9 cellular contexts compared by ENCODE assay signal in the genomic region with DNA sequence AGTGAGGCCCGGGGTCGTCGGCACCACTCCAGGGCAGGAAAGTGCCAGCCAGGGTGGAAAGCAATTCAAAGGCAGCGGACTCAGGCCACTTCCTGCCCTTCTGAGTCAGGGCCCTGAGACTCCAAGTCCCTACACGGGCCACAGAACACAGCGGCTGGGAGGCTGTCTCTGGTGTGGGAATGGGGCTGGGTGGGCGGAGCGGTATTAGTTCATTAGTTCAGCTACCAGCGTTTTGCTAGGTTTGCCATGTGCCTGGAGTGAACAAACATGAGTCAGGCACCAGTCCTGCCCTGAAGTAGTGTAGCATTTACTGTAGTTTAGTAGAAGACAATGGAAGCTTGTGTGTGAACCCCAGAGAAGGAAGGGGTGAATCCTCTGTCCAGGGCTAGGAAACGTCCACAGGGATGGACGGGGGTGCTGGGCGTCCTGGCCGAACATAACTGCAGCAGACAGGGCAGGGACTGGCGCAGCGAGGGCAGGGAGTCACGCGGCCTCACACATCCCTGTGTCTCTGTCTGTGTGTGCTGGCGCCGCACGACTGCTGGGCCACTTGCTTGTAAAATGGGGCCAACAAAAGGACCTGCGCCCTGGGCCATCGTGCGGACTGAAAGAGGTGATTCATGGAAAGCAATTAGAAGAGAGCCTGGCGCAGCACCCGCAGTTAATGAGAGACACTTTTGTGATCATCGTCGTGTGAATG.
DNase-seq lines count a peak whose midpoint lies in the region; ATAC-seq and TF ChIP-seq lines count a peak whose summit lies in the region.
"Had no signal": no experiment of that assay in that cellular context is flagged by ENCODE, and none has a peak within 500 bp of the region (broad histone marks: within the 10 kb centered on the region; RNA-seq: fewer than 3 reads in every experiment).

No MANE protein-coding gene starts in this region.

- peak overlapping the region; percentile 21 for H2AK5ac ChIP-seq in neuronal stem cell (ENCODE audit: low read depth, low read length)

- no peaks in the 10 kb centered on the region for H3K9me3 ChIP-seq in neuronal stem cell (replicated peaks in 1 of 2; ENCODE audit: control insufficient read depth in 2 of 2, insufficient read depth in 1 of 2, low read depth in 1 of 2, low read length in 2 of 2)
- H3K9me3 ChIP-seq: neutrophil had no signal

- H3K18ac ChIP-seq in neuronal stem cell (ENCODE audit: low read length), result peak overlapping the region; percentile 82

- no peak overlapping the region for H3K4me2 ChIP-seq in neuronal stem cell (ENCODE audit: insufficient read depth, low read length, poor library complexity, severe bottlenecking)

- peak overlapping the region; percentile 42 for H2BK15ac ChIP-seq in neuronal stem cell (ENCODE audit: low read length)

- peak overlapping the region; percentile 82 for H3K9ac ChIP-seq in neuronal stem cell (ENCODE audit: low read depth, low read length, poor library complexity)

- H3K4me3 ChIP-seq in choroid plexus epithelial cell (ENCODE audit: low read depth, low read length) (no peak overlapping the region), neuronal stem cell (ENCODE audit: low read length in 2 of 2) (no peak overlapping the region)

- H4K8ac ChIP-seq in neuronal stem cell (ENCODE audit: low read depth, low read length), result no peak overlapping the region

- TF ChIP-seq CTCF in choroid plexus epithelial cell (conservative IDR thresholded peaks at IDR 0.05; ENCODE audit: low read depth, low read length), result no peak

- peak overlapping the region; percentile 33 for H2BK5ac ChIP-seq in neuronal stem cell (ENCODE audit: low read length)

- no peak overlapping the region for H3K4ac ChIP-seq in neuronal stem cell (ENCODE audit: low read length)

- peaks cover 12% of the 10 kb centered on the region for H3K27me3 Mint-ChIP-seq in activated naive CD8-positive, alpha-beta T cell treated with anti-CD3 and anti-CD28 coated beads for 36 hours

- H3K27me3 ChIP-seq in neuronal stem cell (ENCODE audit: control insufficient read depth in 3 of 3, insufficient read depth in 3 of 3, low read depth in 1 of 3, low read length in 3 of 3), result peaks cover 0 to 28% (median 0%) of the 10 kb centered on the region in 3 experiments

- no peak overlapping the region for H4K91ac ChIP-seq in neuronal stem cell (ENCODE audit: low read depth, low read length, poor library complexity)

- peaks cover 10 to 21% of the 10 kb centered on the region in 2 donors for H3K4me1 ChIP-seq in neuronal stem cell (ENCODE audit: control insufficient read depth in 2 of 2, insufficient read depth in 1 of 2, low read depth in 1 of 2, low read length in 2 of 2)

- H3K36me3 Mint-ChIP-seq in activated naive CD8-positive, alpha-beta T cell treated with anti-CD3 and anti-CD28 coated beads for 36 hours, result no peaks in the 10 kb centered on the region

- H3K4me1 Mint-ChIP-seq in activated naive CD8-positive, alpha-beta T cell treated with anti-CD3 and anti-CD28 coated beads for 36 hours, result peaks cover 13% of the 10 kb centered on the region

- H3K4me3 Mint-ChIP-seq in activated naive CD8-positive, alpha-beta T cell treated with anti-CD3 and anti-CD28 coated beads for 36 hours, result no peak overlapping the region

- no peak overlapping the region for H2BK12ac ChIP-seq in neuronal stem cell (ENCODE audit: low read length)

- H3K23ac ChIP-seq in neuronal stem cell (ENCODE audit: low read depth, low read length, poor library complexity), result peak overlapping the region; percentile 53

- no CpG with 5 or more reads among the region's 27 CpGs for WGBS in neuronal stem cell (ENCODE audit: extremely low coverage in 2 of 2, insufficient read length in 2 of 2, insufficient replicate concordance in 1 of 2), 2 donors

- H3K9me3 Mint-ChIP-seq in activated naive CD8-positive, alpha-beta T cell treated with anti-CD3 and anti-CD28 coated beads for 36 hours, result no peaks in the 10 kb centered on the region

- no peak overlapping the region for H3K27ac Mint-ChIP-seq in activated naive CD8-positive, alpha-beta T cell treated with anti-CD3 and anti-CD28 coated beads for 36 hours

- H3K27ac ChIP-seq in neuronal stem cell (replicated peaks; ENCODE audit: low read length), result no peak overlapping the region
- H3K27ac ChIP-seq: neutrophil had no signal

- no peaks in the 10 kb centered on the region for H3K36me3 ChIP-seq in neuronal stem cell (replicated peaks in 1 of 2; ENCODE audit: control insufficient read depth in 2 of 2, insufficient read depth in 2 of 2, low read length in 2 of 2)
- H3K36me3 ChIP-seq: neutrophil had no signal

- peak overlapping the region; percentile 56 for H2AFZ ChIP-seq in neuronal stem cell (ENCODE audit: low read length)

- peak overlapping the region; percentile 45 for H2BK120ac ChIP-seq in neuronal stem cell (ENCODE audit: low read depth, low read length)

- no peak for ATAC-seq in GM18868 (IDR thresholded peaks at IDR 0.05; ENCODE audit: unreplicated experiment)
- no peak for ATAC-seq in HG03378 (IDR thresholded peaks at IDR 0.05; ENCODE audit: unreplicated experiment)

- DNase-seq in EH (ENCODE audit: low read depth) (peak; percentile 93), NCI-H2029 treated with DMSO at 0.1 percent for 48 hours (lab: John Stamatoyannopoulos, UW) (peak; percentile 41), choroid plexus epithelial cell (ENCODE audit: low read depth) (peak; percentile 70), neuronal stem cell (ENCODE audit: low spot score) (no peak), NOMO-1 treated with dmso at 0.1 percent for 144 hours (lab: John Stamatoyannopoulos, UW; ENCODE audit: unreplicated experiment) (no peak)
- no peak for DNase-seq in activated naive CD8-positive, alpha-beta T cell treated with anti-CD3 and anti-CD28 coated beads for 36 hours

- H3K14ac ChIP-seq in neuronal stem cell (ENCODE audit: low read length), result peak overlapping the region; percentile 48

- no peaks in the 10 kb centered on the region for H3K79me1 ChIP-seq in neuronal stem cell (ENCODE audit: low read depth, low read length)

Comparison
In these comparisons a context has a peak if more than half of its experiments do, and no peak if none do; other contexts are left out.
1. DNase-seq: peak in EH (single experiment), NCI-H2029 treated with DMSO at 0.1 percent for 48 hours (single experiment) and choroid plexus epithelial cell (single experiment); none in neuronal stem cell (single experiment), activated naive CD8-positive, alpha-beta T cell treated with anti-CD3 and anti-CD28 coated beads for 36 hours (single experiment) and NOMO-1 treated with dmso at 0.1 percent for 144 hours (single experiment).